15 cellular contexts compared by ENCODE assay signal in genomic region chr18:39742015-39742466, GRCh38.
DNase-seq lines count a peak whose midpoint lies in the region; ATAC-seq, FAIRE-seq and TF ChIP-seq lines count a peak whose summit lies in the region.
"Had no signal": no experiment of that assay in that cellular context is flagged by ENCODE, and none has a peak within 500 bp of the region (broad histone marks: within the 10 kb centered on the region; RNA-seq: fewer than 3 reads in every experiment).

No MANE protein-coding gene starts in this region.

- H3K9me3 Mint-ChIP-seq in activated naive CD4-positive, alpha-beta T cell treated with anti-CD3 and anti-CD28 coated beads, Interleukin-2, amount 50 U/mL, for 72 hours: peaks cover 0 to 7% of the 10 kb centered on the region in 2 donors
- H3K9me3 Mint-ChIP-seq: activated B cell treated with CpG ODN at 0.5 μM for 24 hours; activated naive CD8-positive, alpha-beta T cell treated with anti-CD3 and anti-CD28 coated beads, Interleukin-2, amount 10 ng/mL, durations not matched to agents 7 days and 5 days had no signal

- POLR2A ChIA-PET in RWPE1 (lab: Yijun Ruan, JAX; ENCODE audit: low non-redundant PET): no interaction called here

- no peaks in the 10 kb centered on the region for H3K36me3 ChIP-seq in kidney (ENCODE audit: control insufficient read depth in 1 of 2, insufficient read depth in 2 of 2, low read length in 2 of 2)
- H3K36me3 ChIP-seq: colonic mucosa, SJSA1, suprapubic skin had no signal

- intact Hi-C loops in kidney (cut with DNase I): no loop called here

- H3K27ac ChIP-seq in kidney (ENCODE audit: low read depth in 2 of 2, low read length in 2 of 2) (no peak overlapping the region), RWPE1 (no peak overlapping the region)
- H3K27ac ChIP-seq: colonic mucosa, SJSA1, suprapubic skin had no signal

- CTCF ChIA-PET in RWPE1 (lab: Yijun Ruan, JAX): no interaction called here

- H3K27ac Mint-ChIP-seq in activated naive CD4-positive, alpha-beta T cell treated with anti-CD3 and anti-CD28 coated beads, Interleukin-2, amount 50 U/mL, for 72 hours: no peak overlapping the region
- H3K27ac Mint-ChIP-seq: activated B cell treated with CpG ODN at 0.5 μM for 24 hours; activated naive CD8-positive, alpha-beta T cell treated with anti-CD3 and anti-CD28 coated beads, Interleukin-2, amount 10 ng/mL, durations not matched to agents 7 days and 5 days; CD4-positive, alpha-beta memory T cell; IgD-negative memory B cell had no signal

- no peaks in the 10 kb centered on the region for H3K9me3 ChIP-seq in kidney (ENCODE audit: control insufficient read depth in 1 of 2, low read length in 2 of 2)
- H3K9me3 ChIP-seq: colonic mucosa, suprapubic skin had no signal

- FAIRE-seq in kidney (lab: Jason Lieb, UNC): no peak

- no peak for ATAC-seq in activated naive CD4-positive, alpha-beta T cell treated with anti-CD3 and anti-CD28 coated beads, Interleukin-2, amount 50 U/mL, for 72 hours

- H3K4me3 ChIP-seq in kidney (ENCODE audit: low read length in 2 of 2): no peak overlapping the region
- H3K4me3 ChIP-seq: colonic mucosa, SJSA1, suprapubic skin had no signal

- no peaks in the 10 kb centered on the region for H3K36me3 Mint-ChIP-seq in activated naive CD4-positive, alpha-beta T cell treated with anti-CD3 and anti-CD28 coated beads, Interleukin-2, amount 50 U/mL, for 72 hours
- H3K36me3 Mint-ChIP-seq: activated naive CD8-positive, alpha-beta T cell treated with anti-CD3 and anti-CD28 coated beads, Interleukin-2, amount 10 ng/mL, durations not matched to agents 7 days and 5 days; CD4-positive, alpha-beta memory T cell; IgD-negative memory B cell had no signal

- no peak overlapping the region for H3K9ac ChIP-seq in kidney (ENCODE audit: low read length in 2 of 2)

- TF ChIP-seq CTCF in kidney (IDR thresholded peaks at IDR 0.05; ENCODE audit: borderline replicate concordance, extremely low read depth, insufficient read depth) (no peak), RWPE1 (conservative IDR thresholded peaks at IDR 0.05; ENCODE audit: low read depth) (no peak)

- no peaks in the 10 kb centered on the region for H3K4me1 ChIP-seq in kidney (ENCODE audit: control insufficient read depth in 1 of 2, insufficient read depth in 1 of 2, low read depth in 1 of 2, low read length in 2 of 2)
- H3K4me1 ChIP-seq: colonic mucosa, SJSA1, suprapubic skin had no signal

- DNase-seq in NCI-H1417 treated with DMSO at 0.1 percent for 48 hours (lab: John Stamatoyannopoulos, UW) (peak; percentile 95), NCI-H345 treated with DMSO at 0.1 percent for 48 hours (lab: John Stamatoyannopoulos, UW; ENCODE audit: unreplicated experiment) (peak; percentile 92), astrocyte of the hippocampus (ENCODE audit: low read depth, low spot score) (peak; percentile 72), kidney (no peak), mesenteric fat pad (ENCODE audit: low spot score) (no peak), RWPE1 (ENCODE audit: low spot score) (no peak)
- no peak for DNase-seq in activated naive CD4-positive, alpha-beta T cell treated with anti-CD3 and anti-CD28 coated beads, Interleukin-2, amount 50 U/mL, for 72 hours (ENCODE audit: low spot score in 2 of 2)
- DNase-seq: activated B cell treated with CpG ODN at 0.5 μM for 24 hours; activated naive CD8-positive, alpha-beta T cell treated with anti-CD3 and anti-CD28 coated beads, Interleukin-2, amount 10 ng/mL, durations not matched to agents 7 days and 5 days; CD4-positive, alpha-beta memory T cell; colonic mucosa; mesendoderm had no signal

Comparison
In these comparisons a context has a peak if more than half of its experiments do, and no peak if none do; other contexts are left out.
1. DNase-seq: peak in NCI-H1417 treated with DMSO at 0.1 percent for 48 hours (single experiment), NCI-H345 treated with DMSO at 0.1 percent for 48 hours (single experiment) and astrocyte of the hippocampus (single experiment); none in kidney (single experiment), mesenteric fat pad (single experiment), RWPE1 (single experiment) and activated naive CD4-positive, alpha-beta T cell treated with anti-CD3 and anti-CD28 coated beads, Interleukin-2, amount 50 U/mL, for 72 hours (0 of 2).